Comparison of ENCODE assay signal across 1 cellular context in genomic region chr16:86567701-86568571, GRCh38.
TF ChIP-seq lines count a peak whose summit lies in the region.

No MANE protein-coding gene starts in this region.

TF ChIP-seq in GM23338, 12 proteins besides CTCF, POLR2A, EP300 and RAD21 (continued from another document):
- no peak for TF ChIP-seq ZNF462 (CRISPR knock-in tag; IDR thresholded peaks at IDR 0.05)
- TF ChIP-seq CREB1 (CRISPR knock-in tag; IDR thresholded peaks at IDR 0.05; ENCODE audit: low read depth) = no peak
- TF ChIP-seq NANOG (IDR thresholded peaks at IDR 0.05; ENCODE audit: borderline replicate concordance) = no peak
- no peak for TF ChIP-seq ZNF331 (CRISPR knock-in tag; IDR thresholded peaks at IDR 0.05; ENCODE audit: low read depth)
- peak; percentile 88 for TF ChIP-seq EZH2phosphoT487 (IDR thresholded peaks at IDR 0.05; ENCODE audit: unreplicated experiment)
- no peak for TF ChIP-seq POLR2AphosphoS5 (IDR thresholded peaks at IDR 0.05; ENCODE audit: low read depth)
- TF ChIP-seq ZNF114 (CRISPR knock-in tag; IDR thresholded peaks at IDR 0.05) = no peak
- TF ChIP-seq, protein P1, sequence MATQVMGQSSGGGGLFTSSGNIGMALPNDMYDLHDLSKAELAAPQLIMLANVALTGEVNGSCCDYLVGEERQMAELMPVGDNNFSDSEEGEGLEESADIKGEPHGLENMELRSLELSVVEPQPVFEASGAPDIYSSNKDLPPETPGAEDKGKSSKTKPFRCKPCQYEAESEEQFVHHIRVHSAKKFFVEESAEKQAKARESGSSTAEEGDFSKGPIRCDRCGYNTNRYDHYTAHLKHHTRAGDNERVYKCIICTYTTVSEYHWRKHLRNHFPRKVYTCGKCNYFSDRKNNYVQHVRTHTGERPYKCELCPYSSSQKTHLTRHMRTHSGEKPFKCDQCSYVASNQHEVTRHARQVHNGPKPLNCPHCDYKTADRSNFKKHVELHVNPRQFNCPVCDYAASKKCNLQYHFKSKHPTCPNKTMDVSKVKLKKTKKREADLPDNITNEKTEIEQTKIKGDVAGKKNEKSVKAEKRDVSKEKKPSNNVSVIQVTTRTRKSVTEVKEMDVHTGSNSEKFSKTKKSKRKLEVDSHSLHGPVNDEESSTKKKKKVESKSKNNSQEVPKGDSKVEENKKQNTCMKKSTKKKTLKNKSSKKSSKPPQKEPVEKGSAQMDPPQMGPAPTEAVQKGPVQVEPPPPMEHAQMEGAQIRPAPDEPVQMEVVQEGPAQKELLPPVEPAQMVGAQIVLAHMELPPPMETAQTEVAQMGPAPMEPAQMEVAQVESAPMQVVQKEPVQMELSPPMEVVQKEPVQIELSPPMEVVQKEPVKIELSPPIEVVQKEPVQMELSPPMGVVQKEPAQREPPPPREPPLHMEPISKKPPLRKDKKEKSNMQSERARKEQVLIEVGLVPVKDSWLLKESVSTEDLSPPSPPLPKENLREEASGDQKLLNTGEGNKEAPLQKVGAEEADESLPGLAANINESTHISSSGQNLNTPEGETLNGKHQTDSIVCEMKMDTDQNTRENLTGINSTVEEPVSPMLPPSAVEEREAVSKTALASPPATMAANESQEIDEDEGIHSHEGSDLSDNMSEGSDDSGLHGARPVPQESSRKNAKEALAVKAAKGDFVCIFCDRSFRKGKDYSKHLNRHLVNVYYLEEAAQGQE (IDR thresholded peaks at IDR 0.05; ENCODE audit: unreplicated experiment) = no peak
- TF ChIP-seq STAT1 (IDR thresholded peaks at IDR 0.05; ENCODE audit: unreplicated experiment) = no peak
- peak; percentile 99 for TF ChIP-seq EZH2 (IDR thresholded peaks at IDR 0.05; ENCODE audit: low read depth, unreplicated experiment)
- TF ChIP-seq, protein P2, sequence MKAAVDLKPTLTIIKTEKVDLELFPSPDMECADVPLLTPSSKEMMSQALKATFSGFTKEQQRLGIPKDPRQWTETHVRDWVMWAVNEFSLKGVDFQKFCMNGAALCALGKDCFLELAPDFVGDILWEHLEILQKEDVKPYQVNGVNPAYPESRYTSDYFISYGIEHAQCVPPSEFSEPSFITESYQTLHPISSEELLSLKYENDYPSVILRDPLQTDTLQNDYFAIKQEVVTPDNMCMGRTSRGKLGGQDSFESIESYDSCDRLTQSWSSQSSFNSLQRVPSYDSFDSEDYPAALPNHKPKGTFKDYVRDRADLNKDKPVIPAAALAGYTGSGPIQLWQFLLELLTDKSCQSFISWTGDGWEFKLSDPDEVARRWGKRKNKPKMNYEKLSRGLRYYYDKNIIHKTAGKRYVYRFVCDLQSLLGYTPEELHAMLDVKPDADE (IDR thresholded peaks at IDR 0.05) = no peak
